17 cellular contexts compared by ENCODE assay signal in the genomic region with DNA sequence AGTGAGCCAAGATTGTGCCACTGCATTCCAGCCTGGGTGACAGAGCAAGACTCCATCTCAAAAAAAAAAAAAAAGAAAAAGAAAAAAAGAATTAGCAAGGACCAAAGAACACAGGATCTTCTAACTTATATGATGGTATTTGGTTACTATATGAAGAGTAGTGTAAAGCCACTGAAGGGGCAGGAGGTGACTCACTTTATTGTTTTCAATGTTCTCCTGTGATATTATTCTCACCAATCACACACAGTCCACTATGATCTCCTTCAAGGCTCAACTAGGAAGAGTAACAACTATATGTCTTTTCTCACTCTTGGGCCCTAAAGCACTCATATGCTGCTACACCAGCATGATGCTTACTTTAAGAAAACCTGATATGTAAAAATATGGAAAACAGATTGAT. TPM values are rescaled to one million over a fixed set of nuclear protein-coding genes. Genes with fewer than 3 reads are reported as not detected.
DNase-seq lines count a peak whose midpoint lies in the region; ATAC-seq and TF ChIP-seq lines count a peak whose summit lies in the region.
"Had no signal": no experiment of that assay in that cellular context is flagged by ENCODE, and none has a peak within 500 bp of the region (broad histone marks: within the 10 kb centered on the region; RNA-seq: fewer than 3 reads in every experiment).

No MANE protein-coding gene starts in this region.

- H3K4me1 Mint-ChIP-seq in activated T-cell treated with anti-CD3 and anti-CD28 coated beads, Interleukin-2, amount 50 U/mL, for 24 hours (ENCODE audit: low read depth) = peaks cover 41% of the 10 kb centered on the region
- H3K4me1 Mint-ChIP-seq in activated T-helper 17 cell treated with anti-CD3 and anti-CD28 coated beads, Interleukin-2, amount 50 U/mL, for 72 hours = peaks cover 16% of the 10 kb centered on the region
- peaks cover 13 to 48% (median 39%) of the 10 kb centered on the region in 4 donors for H3K4me1 Mint-ChIP-seq in naive thymus-derived CD8-positive, alpha-beta T cell
- H3K4me1 Mint-ChIP-seq: GM23338 had no signal

- DNase-seq in activated T-cell treated with anti-CD3 and anti-CD28 coated beads, Interleukin-2, amount 50 U/mL, for 24 hours = no peak
- DNase-seq in activated T-cell treated with anti-CD3 and anti-CD28 coated beads, Interleukin-2, amount 50 U/mL, for 1 hour = no peak
- DNase-seq in ELR (ENCODE audit: low read depth) (peak; percentile 24), omental fat pad (ENCODE audit: low spot score) (no peak)
- DNase-seq in naive thymus-derived CD8-positive, alpha-beta T cell = no peak
- DNase-seq: BE2C; CD4-positive, alpha-beta memory T cell; DMS53; EL; HCEC 1CT; MV-4-11; NCI-H1694 treated with DMSO at 0.1 percent for 48 hours had no signal

- H3K27me3 Mint-ChIP-seq in activated T-cell treated with anti-CD3 and anti-CD28 coated beads, Interleukin-2, amount 50 U/mL, for 24 hours = no peaks in the 10 kb centered on the region
- no peaks in the 10 kb centered on the region for H3K27me3 Mint-ChIP-seq in activated T-helper 17 cell treated with anti-CD3 and anti-CD28 coated beads, Interleukin-2, amount 50 U/mL, for 72 hours
- no peaks in the 10 kb centered on the region for H3K27me3 Mint-ChIP-seq in naive thymus-derived CD8-positive, alpha-beta T cell
- H3K27me3 Mint-ChIP-seq: CD4-positive, alpha-beta memory T cell had no signal

- no peak overlapping the region for H3K4me3 Mint-ChIP-seq in activated T-cell treated with anti-CD3 and anti-CD28 coated beads, Interleukin-2, amount 50 U/mL, for 24 hours
- H3K4me3 Mint-ChIP-seq in activated T-helper 17 cell treated with anti-CD3 and anti-CD28 coated beads, Interleukin-2, amount 50 U/mL, for 72 hours = no peak overlapping the region
- H3K4me3 Mint-ChIP-seq in naive thymus-derived CD8-positive, alpha-beta T cell = no peak overlapping the region
- H3K4me3 Mint-ChIP-seq: CD4-positive, alpha-beta memory T cell; GM23338 had no signal

- ATAC-seq in activated T-helper 17 cell treated with anti-CD3 and anti-CD28 coated beads, Interleukin-2, amount 50 U/mL, for 72 hours (replicated peaks) = peak; percentile 88
- no peak for ATAC-seq in naive thymus-derived CD8-positive, alpha-beta T cell
- ATAC-seq in omental fat pad (ENCODE audit: low FRiP score) (no peak), GM21576 (IDR thresholded peaks at IDR 0.05; ENCODE audit: unreplicated experiment) (no peak), HG03378 (IDR thresholded peaks at IDR 0.05; ENCODE audit: unreplicated experiment) (no peak)
- ATAC-seq: GM23338, Right ventricle myocardium inferior had no signal

- peak overlapping the region; percentile 27 for H3K27ac Mint-ChIP-seq in activated T-cell treated with anti-CD3 and anti-CD28 coated beads, Interleukin-2, amount 50 U/mL, for 24 hours
- peak overlapping the region; percentile 42 for H3K27ac Mint-ChIP-seq in activated T-helper 17 cell treated with anti-CD3 and anti-CD28 coated beads, Interleukin-2, amount 50 U/mL, for 72 hours
- peak overlapping the region in 6 of 10 donors; percentile 31 to 77 (median 54) for H3K27ac Mint-ChIP-seq in naive thymus-derived CD8-positive, alpha-beta T cell
- H3K27ac Mint-ChIP-seq: GM23338 had no signal

- H3K36me3 Mint-ChIP-seq in activated T-cell treated with anti-CD3 and anti-CD28 coated beads, Interleukin-2, amount 50 U/mL, for 24 hours (ENCODE audit: low read depth) = peaks cover 56% of the 10 kb centered on the region
- H3K36me3 Mint-ChIP-seq in activated T-helper 17 cell treated with anti-CD3 and anti-CD28 coated beads, Interleukin-2, amount 50 U/mL, for 72 hours (ENCODE audit: low read depth) = peaks cover 49% of the 10 kb centered on the region
- peaks cover 0 to 55% (median 6%) of the 10 kb centered on the region in 3 donors for H3K36me3 Mint-ChIP-seq in naive thymus-derived CD8-positive, alpha-beta T cell

- no peaks in the 10 kb centered on the region for H3K9me3 Mint-ChIP-seq in activated T-cell treated with anti-CD3 and anti-CD28 coated beads, Interleukin-2, amount 50 U/mL, for 24 hours
- H3K9me3 Mint-ChIP-seq in activated T-helper 17 cell treated with anti-CD3 and anti-CD28 coated beads, Interleukin-2, amount 50 U/mL, for 72 hours = no peaks in the 10 kb centered on the region
- no peaks in the 10 kb centered on the region for H3K9me3 Mint-ChIP-seq in naive thymus-derived CD8-positive, alpha-beta T cell
- H3K9me3 Mint-ChIP-seq: CD4-positive, alpha-beta memory T cell; GM23338 had no signal

- TF ChIP-seq CTCF in omental fat pad (IDR thresholded peaks at IDR 0.05) = no peak

- POLR2A ChIA-PET in naive thymus-derived CD8-positive, alpha-beta T cell (lab: Charles Lee) = no interaction called here

RNA-seq across cellular contexts. Expression of a gene that starts 26.7 kb away (rescaled TPM):
- total RNA-seq in activated T-helper 17 cell treated with anti-CD3 and anti-CD28 coated beads, Interleukin-2, amount 50 U/mL, for 72 hours = 10 to 100 TPM; 25.4 to 38.5 TPM
- total RNA-seq in naive thymus-derived CD8-positive, alpha-beta T cell = 10 to 100 TPM; 52.9 to 56.8 TPM
- 1 to 10 TPM; 5.1 to 7.2 (median 5.2) TPM for polyA plus RNA-seq in naive thymus-derived CD8-positive, alpha-beta T cell
- 10 to 100 TPM; 27.6 to 41.6 (median 40.2) TPM for total RNA-seq in omental fat pad
